Comparison of ENCODE assay signal across 8 cellular contexts in the genomic region with DNA sequence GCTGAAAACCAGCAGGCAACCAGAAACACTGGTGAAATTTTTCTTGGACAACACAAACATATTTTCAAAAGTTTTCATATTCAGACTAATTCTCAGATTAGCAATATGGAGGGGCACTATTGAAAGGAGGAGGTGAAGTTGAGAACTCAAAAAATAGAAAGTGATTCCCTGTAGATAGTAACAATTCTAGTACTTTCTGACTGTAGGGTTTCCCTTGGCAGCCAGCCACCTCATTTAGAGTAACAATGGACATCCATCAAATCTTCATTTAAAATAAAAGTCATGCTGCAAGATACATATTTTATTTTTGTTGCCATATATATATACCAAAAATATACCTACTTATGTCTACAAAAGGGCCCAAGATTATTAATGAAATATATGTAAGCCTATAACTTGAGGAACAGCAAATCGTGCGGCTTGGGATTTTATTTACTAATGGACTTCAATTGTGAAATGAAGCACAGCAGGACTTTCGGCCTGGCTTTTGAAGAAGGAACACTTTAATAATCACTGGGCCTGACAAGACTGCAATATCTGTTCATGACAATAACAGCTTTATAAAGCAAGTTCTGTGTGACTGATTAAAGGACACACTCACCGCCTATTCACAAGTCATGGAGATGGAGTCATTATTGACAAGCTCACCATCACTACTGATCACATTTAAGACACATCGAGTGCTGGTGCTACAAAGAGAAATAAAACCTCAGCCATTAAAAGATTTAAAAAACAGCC. TPM values are rescaled to one million over a fixed set of nuclear protein-coding genes. Genes with fewer than 3 reads are reported as not detected.
DNase-seq lines count a peak whose midpoint lies in the region; ATAC-seq and TF ChIP-seq lines count a peak whose summit lies in the region.

No MANE protein-coding gene starts in this region.

- DNase-seq in right atrium auricular region (ENCODE audit: low spot score), result no peak
- DNase-seq in Right ventricle myocardium inferior (ENCODE audit: missing footprints), result no peak
- DNase-seq in RKO (ENCODE audit: low spot score), result peak; percentile 19
- peak; percentile 13 for DNase-seq in fibroblast of the aortic adventitia (ENCODE audit: low read depth)
- no peak for DNase-seq in tibial nerve (ENCODE audit: low spot score in 2 of 2)
- DNase-seq in esophagus squamous epithelium (lab: John Stamatoyannopoulos, UW), result no peak
- no peak for DNase-seq in activated CD8-positive, alpha-beta memory T cell treated with anti-CD3 and anti-CD28 coated beads, Interleukin-2, amount 50 U/mL, for 4 hours

- no peak for ATAC-seq in Right ventricle myocardium inferior
- ATAC-seq in HG03342 (IDR thresholded peaks at IDR 0.05; ENCODE audit: unreplicated experiment), result no peak

- H3K27me3 ChIP-seq in right atrium auricular region, result no peaks in the 10 kb centered on the region
- H3K27me3 ChIP-seq in tibial nerve, result no peaks in the 10 kb centered on the region
- no peaks in the 10 kb centered on the region for H3K27me3 ChIP-seq in esophagus squamous epithelium

- intact Hi-C loops in Right ventricle myocardium inferior (cut with DNase I) (no loop called here), esophagus squamous epithelium (cut with DNase I) (no loop called here)

- TF ChIP-seq POLR2A in tibial nerve (IDR thresholded peaks at IDR 0.05) (no peak), esophagus squamous epithelium (IDR thresholded peaks at IDR 0.05) (no peak)

- no peaks in the 10 kb centered on the region for H3K36me3 ChIP-seq in right atrium auricular region
- no peaks in the 10 kb centered on the region for H3K36me3 ChIP-seq in tibial nerve
- no peaks in the 10 kb centered on the region for H3K36me3 ChIP-seq in esophagus squamous epithelium

- TF ChIP-seq EP300 in tibial nerve (IDR thresholded peaks at IDR 0.05), result peak in 1 of 2 donors; percentile 18

- no peak overlapping the region for H3K4me3 ChIP-seq in right atrium auricular region
- H3K4me3 ChIP-seq in fibroblast of the aortic adventitia (ENCODE audit: low read depth, low read length), result no peak overlapping the region
- H3K4me3 ChIP-seq in tibial nerve, result peak overlapping the region in 1 of 4 donors; percentile 5
- no peak overlapping the region for H3K4me3 ChIP-seq in esophagus squamous epithelium

- H3K27ac ChIP-seq in right atrium auricular region (peak overlapping the region; percentile 11), tibial nerve (peak overlapping the region; percentile 100), esophagus squamous epithelium (peak overlapping the region in 2 of 4 donors; percentile 24 to 100)

- 38 to 45% methylated on average over 5 of the region's 5 CpGs for WGBS in tibial nerve, 2 donors
- WGBS in esophagus squamous epithelium, 2 donors, result 69 to 72% methylated on average over 5 of the region's 5 CpGs

- TF ChIP-seq CTCF in right atrium auricular region (IDR thresholded peaks at IDR 0.05), result no peak
- no peak for TF ChIP-seq CTCF in fibroblast of the aortic adventitia (IDR thresholded peaks at IDR 0.05; ENCODE audit: insufficient read depth, low read length)
- peak in 1 of 5 experiments; percentile 7 for TF ChIP-seq CTCF in tibial nerve (IDR thresholded peaks at IDR 0.05)
- no peak for TF ChIP-seq CTCF in esophagus squamous epithelium (IDR thresholded peaks at IDR 0.05)

- H3K9me3 ChIP-seq in right atrium auricular region, result no peaks in the 10 kb centered on the region
- H3K9me3 ChIP-seq in tibial nerve, result no peaks in the 10 kb centered on the region
- no peaks in the 10 kb centered on the region for H3K9me3 ChIP-seq in esophagus squamous epithelium

- H3K4me1 ChIP-seq in right atrium auricular region (peaks cover 0 to 29% of the 10 kb centered on the region in 2 donors), tibial nerve (peaks cover 0 to 63% (median 11%) of the 10 kb centered on the region in 4 donors), esophagus squamous epithelium (peaks cover 3 to 54% (median 16%) of the 10 kb centered on the region in 3 donors)

RNA-seq across cellular contexts. Expression of a gene that starts 6.8 kb away (rescaled TPM):
- total RNA-seq in right atrium auricular region, result 1 to 10 TPM; 3.7 to 8.9 TPM
- total RNA-seq in Right ventricle myocardium inferior, result 1.6 TPM
- total RNA-seq in fibroblast of the aortic adventitia (ENCODE audit: low replicate concordance), result 0.41 and 0.81 TPM in 2 replicates
- 10 to 100 TPM; 14.7 to 31.5 (median 22.4) TPM for total RNA-seq in tibial nerve
- total RNA-seq in esophagus squamous epithelium, result 1 to 10 TPM in 3 of 4 donors, under 1 TPM in 1; 0.95 to 1.6 (median 1.2) TPM

Comparison
In these comparisons a context has a peak if more than half of its experiments do, and no peak if none do; other contexts are left out.
1. DNase-seq: peak in RKO (single experiment) and fibroblast of the aortic adventitia (single experiment); none in right atrium auricular region (single experiment), Right ventricle myocardium inferior (single experiment), tibial nerve (0 of 2), esophagus squamous epithelium (single experiment) and activated CD8-positive, alpha-beta memory T cell treated with anti-CD3 and anti-CD28 coated beads, Interleukin-2, amount 50 U/mL, for 4 hours (single experiment).